ENCODE assay signal across 1 cellular context in the genomic region with DNA sequence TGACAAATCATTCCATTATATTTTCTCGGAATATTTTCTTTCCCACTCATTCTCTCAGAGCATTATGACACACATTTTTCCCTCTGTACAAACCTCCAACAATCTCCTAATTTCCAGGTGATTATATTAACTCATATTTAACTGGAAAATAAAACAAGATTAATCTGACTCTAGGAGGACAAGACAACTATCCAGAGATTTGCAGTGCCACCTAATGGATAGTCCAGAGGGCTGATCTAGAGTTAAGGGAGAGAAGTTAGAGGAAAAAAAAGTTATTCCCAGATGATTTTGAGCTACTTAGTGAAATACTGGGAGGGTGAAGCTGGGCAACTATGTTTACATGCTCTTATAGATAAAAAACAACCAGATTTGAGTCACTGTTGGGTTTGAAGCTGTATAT.
TF ChIP-seq lines count a peak whose summit lies in the region.

No MANE protein-coding gene starts in this region.

TF ChIP-seq in SK-N-SH, 30 proteins besides CTCF, POLR2A, EP300 and RAD21 (continued from another document):
- TF ChIP-seq SMC3 (IDR thresholded peaks at IDR 0.05; ENCODE audit: low read depth, low read length), result peak; percentile 49
- TF ChIP-seq, protein P1, sequence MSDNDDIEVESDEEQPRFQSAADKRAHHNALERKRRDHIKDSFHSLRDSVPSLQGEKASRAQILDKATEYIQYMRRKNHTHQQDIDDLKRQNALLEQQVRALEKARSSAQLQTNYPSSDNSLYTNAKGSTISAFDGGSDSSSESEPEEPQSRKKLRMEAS (IDR thresholded peaks at IDR 0.05; ENCODE audit: low read depth), result no peak
TF ChIP-seq in SK-N-SH: peak in this region for 1.
